In genomic region chr3:42489937-42490227, GRCh38 we compare ENCODE assay signal across 12 cellular contexts. TPM values are rescaled to one million over a fixed set of nuclear protein-coding genes. Genes with fewer than 3 reads are reported as not detected.
A peak's percentile ranks its signal among the peaks of the same experiment; 100 is the strongest.
DNase-seq lines count a peak whose midpoint lies in the region; ATAC-seq, FAIRE-seq and TF ChIP-seq lines count a peak whose summit lies in the region.
"Had no signal": no experiment of that assay in that cellular context is flagged by ENCODE, and none has a peak within 500 bp of the region (broad histone marks: within the 10 kb centered on the region; RNA-seq: fewer than 3 reads in every experiment).

No MANE protein-coding gene starts in this region.

- WGBS in trophoblast cell (ENCODE audit: extremely low coverage, insufficient coverage, insufficient read length), result no CpG with 5 or more reads among the region's 3 CpGs

- H3K4me3 Mint-ChIP-seq in astrocyte (ENCODE audit: unreplicated experiment), result no peak overlapping the region
- H3K4me3 Mint-ChIP-seq in activated T-cell treated with anti-CD3 and anti-CD28 coated beads, Interleukin-2, amount 50 U/mL, for 4 hours, result no peak overlapping the region
- H3K4me3 Mint-ChIP-seq: activated naive CD8-positive, alpha-beta T cell treated with anti-CD3 and anti-CD28 coated beads, Interleukin-2, amount 50 U/mL, for 24 hours had no signal

- peak overlapping the region; percentile 16 for H3K4me2 ChIP-seq in astrocyte (ENCODE audit: low read length)
- no peak overlapping the region for H3K4me2 ChIP-seq in trophoblast cell (ENCODE audit: low read length)

- no peak overlapping the region for H3K23ac ChIP-seq in trophoblast cell (ENCODE audit: low read length)

- H4K20me1 ChIP-seq in astrocyte (ENCODE audit: insufficient read depth, low read length), result no peaks in the 10 kb centered on the region

- H3K79me2 ChIP-seq in astrocyte (ENCODE audit: insufficient read depth, low read length), result no peaks in the 10 kb centered on the region
- no peaks in the 10 kb centered on the region for H3K79me2 ChIP-seq in trophoblast cell (ENCODE audit: control insufficient read depth, insufficient read depth, low read length, poor library complexity)

- H3K4me1 ChIP-seq in astrocyte (ENCODE audit: insufficient read depth, low read length) (peaks cover 9% of the 10 kb centered on the region), trophoblast cell (ENCODE audit: control insufficient read depth in 1 of 2, insufficient read depth in 2 of 2, low read length in 2 of 2) (peaks cover 10% of the 10 kb centered on the region in 2 experiments)
- H3K4me1 ChIP-seq: right lobe of liver had no signal

- H3K14ac ChIP-seq in trophoblast cell (ENCODE audit: low read length), result no peak overlapping the region

- H2AFZ ChIP-seq in astrocyte (ENCODE audit: low read depth, low read length) (no peak overlapping the region), trophoblast cell (ENCODE audit: insufficient read depth, low read length, poor library complexity) (no peak overlapping the region)

- H3K4me3 ChIP-seq in astrocyte (ENCODE audit: insufficient read depth, low read depth, low read length), result no peak overlapping the region
- H3K4me3 ChIP-seq in trophoblast cell (ENCODE audit: low read depth, low read length), result no peak overlapping the region
- H3K4me3 ChIP-seq: esophagus squamous epithelium, right lobe of liver had no signal

- DNase-seq in astrocyte (ENCODE audit: low read depth) (no peak), trophoblast cell (no peak), putamen (ENCODE audit: low spot score) (no peak), DMS53 treated with DMSO at 0.1 percent for 48 hours (lab: John Stamatoyannopoulos, UW; ENCODE audit: unreplicated experiment) (no peak), NCI-H1436 treated with DMSO at 0.1 percent for 48 hours (lab: John Stamatoyannopoulos, UW) (no peak)
- no peak for DNase-seq in activated T-cell treated with anti-CD3 and anti-CD28 coated beads, Interleukin-2, amount 50 U/mL, for 4 hours
- DNase-seq: activated naive CD8-positive, alpha-beta T cell treated with anti-CD3 and anti-CD28 coated beads, Interleukin-2, amount 50 U/mL, for 24 hours; esophagus squamous epithelium; NCI-H1105 treated with DMSO at 0.1 percent for 48 hours had no signal

- H3K36me3 ChIP-seq in astrocyte (ENCODE audit: insufficient read depth, low read length), result no peaks in the 10 kb centered on the region
- H3K36me3 ChIP-seq in trophoblast cell (ENCODE audit: control insufficient read depth in 1 of 2, insufficient read depth in 2 of 2, low read length in 2 of 2), result no peaks in the 10 kb centered on the region
- H3K36me3 ChIP-seq: esophagus squamous epithelium, right lobe of liver had no signal

- no peak overlapping the region for H3K27ac Mint-ChIP-seq in astrocyte (ENCODE audit: unreplicated experiment)
- H3K27ac Mint-ChIP-seq: activated naive CD8-positive, alpha-beta T cell treated with anti-CD3 and anti-CD28 coated beads, Interleukin-2, amount 50 U/mL, for 24 hours had no signal

- no peak for FAIRE-seq in astrocyte (lab: Jason Lieb, UNC)

- no peak for TF ChIP-seq CTCF in astrocyte (IDR thresholded peaks at IDR 0.05; ENCODE audit: insufficient read depth, low read depth, low read length)

- H3K36me3 Mint-ChIP-seq in astrocyte (ENCODE audit: low read depth, unreplicated experiment), result no peaks in the 10 kb centered on the region
- no peaks in the 10 kb centered on the region for H3K36me3 Mint-ChIP-seq in activated T-cell treated with anti-CD3 and anti-CD28 coated beads, Interleukin-2, amount 50 U/mL, for 4 hours (ENCODE audit: insufficient read depth)

- no peak overlapping the region for H4K12ac ChIP-seq in trophoblast cell (ENCODE audit: low read depth, low read length)

- H3K4me1 Mint-ChIP-seq in astrocyte (ENCODE audit: low read depth, unreplicated experiment), result peaks cover 13% of the 10 kb centered on the region
- no peaks in the 10 kb centered on the region for H3K4me1 Mint-ChIP-seq in activated T-cell treated with anti-CD3 and anti-CD28 coated beads, Interleukin-2, amount 50 U/mL, for 4 hours (ENCODE audit: low read depth)

- H4K8ac ChIP-seq in trophoblast cell (ENCODE audit: low read depth, low read length), result no peak overlapping the region

- H3K9ac ChIP-seq in astrocyte (ENCODE audit: low read length), result no peak overlapping the region
- H3K9ac ChIP-seq in trophoblast cell (ENCODE audit: low read length), result no peak overlapping the region

- peaks cover 2% of the 10 kb centered on the region for H3K27me3 Mint-ChIP-seq in astrocyte (ENCODE audit: low read depth, unreplicated experiment)
- H3K27me3 Mint-ChIP-seq in activated T-cell treated with anti-CD3 and anti-CD28 coated beads, Interleukin-2, amount 50 U/mL, for 4 hours (ENCODE audit: low read depth), result no peaks in the 10 kb centered on the region
- H3K27me3 Mint-ChIP-seq: activated naive CD8-positive, alpha-beta T cell treated with anti-CD3 and anti-CD28 coated beads, Interleukin-2, amount 50 U/mL, for 24 hours had no signal

- peak overlapping the region; percentile 15 for H2BK12ac ChIP-seq in trophoblast cell (ENCODE audit: low read length)

- H3K4ac ChIP-seq in trophoblast cell (ENCODE audit: low read depth, low read length), result no peak overlapping the region

- H3K27me3 ChIP-seq in astrocyte (ENCODE audit: insufficient read depth, low read length) (no peaks in the 10 kb centered on the region), trophoblast cell (ENCODE audit: insufficient read depth, low read length) (no peaks in the 10 kb centered on the region)
- H3K27me3 ChIP-seq: right lobe of liver had no signal

- H3K27ac ChIP-seq in astrocyte (ENCODE audit: low read depth, low read length) (no peak overlapping the region), trophoblast cell (ENCODE audit: low read depth, low read length) (no peak overlapping the region)
- H3K27ac ChIP-seq: right lobe of liver had no signal

- H3K9me3 ChIP-seq in astrocyte (ENCODE audit: insufficient read depth, low read depth, low read length) (no peaks in the 10 kb centered on the region), trophoblast cell (ENCODE audit: insufficient read depth, low read depth, low read length) (no peaks in the 10 kb centered on the region)
- H3K9me3 ChIP-seq: esophagus squamous epithelium, right lobe of liver had no signal

- no peak overlapping the region for H2BK5ac ChIP-seq in trophoblast cell (ENCODE audit: low read depth, low read length, poor library complexity)

- peak; percentile 3 for ATAC-seq in GM19023 (IDR thresholded peaks at IDR 0.05; ENCODE audit: unreplicated experiment)
- peak; percentile 11 for ATAC-seq in HG02943 (IDR thresholded peaks at IDR 0.05; ENCODE audit: low read depth, unreplicated experiment)
- no peak for ATAC-seq in activated T-cell treated with anti-CD3 and anti-CD28 coated beads, Interleukin-2, amount 50 U/mL, for 4 hours

- no peak overlapping the region for H2BK120ac ChIP-seq in trophoblast cell (ENCODE audit: insufficient read depth, low read length, poor library complexity)

- no peaks in the 10 kb centered on the region for H3K9me3 Mint-ChIP-seq in astrocyte (ENCODE audit: unreplicated experiment)
- no peaks in the 10 kb centered on the region for H3K9me3 Mint-ChIP-seq in activated T-cell treated with anti-CD3 and anti-CD28 coated beads, Interleukin-2, amount 50 U/mL, for 4 hours
- H3K9me3 Mint-ChIP-seq: activated naive CD8-positive, alpha-beta T cell treated with anti-CD3 and anti-CD28 coated beads, Interleukin-2, amount 50 U/mL, for 24 hours had no signal

- H3K18ac ChIP-seq in trophoblast cell (ENCODE audit: low read length), result no peak overlapping the region

- no peaks in the 10 kb centered on the region for H3K79me1 ChIP-seq in trophoblast cell (ENCODE audit: low read length)

- no peak overlapping the region for H4K91ac ChIP-seq in trophoblast cell (ENCODE audit: low read depth, low read length)

- no peak overlapping the region for H2AK5ac ChIP-seq in trophoblast cell (ENCODE audit: low read length)

RNA-seq across cellular contexts. Expression of gene VIPR1, which starts 12.6 kb away (rescaled TPM):
- total RNA-seq in astrocyte, result 0.68 TPM in 1 of 2 replicates, not detected in the other
- polyA plus RNA-seq in trophoblast cell (2013), result 8.1 and 8.8 TPM in 2 replicates
- 1 to 10 TPM; 2.2 to 4.7 (median 4.6) TPM for total RNA-seq in activated T-cell treated with anti-CD3 and anti-CD28 coated beads, Interleukin-2, amount 50 U/mL, for 4 hours

Comparison
In these comparisons a context has a peak if more than half of its experiments do, and no peak if none do; other contexts are left out.
1. ATAC-seq: peak in GM19023 (single experiment) and HG02943 (single experiment); none in activated T-cell treated with anti-CD3 and anti-CD28 coated beads, Interleukin-2, amount 50 U/mL, for 4 hours (0 of 2).